ENCODE assay signal across 29 cellular contexts in genomic region chr4:5030927-5031326, GRCh38.
"Had no signal": no experiment of that assay in that cellular context is flagged by ENCODE, and none has a peak within 500 bp of the region (broad histone marks: within the 10 kb centered on the region; RNA-seq: fewer than 3 reads in every experiment).

No MANE protein-coding gene starts in this region.

- DNase-seq: stimulated activated CD4-positive, alpha-beta T cell treated with anti-CD3 and anti-CD28 coated beads, Interleukin-2, amount 100 ng/mL, for 48 hours; stimulated activated CD4-positive, alpha-beta T cell treated with anti-CD3 and anti-CD28 coated beads, Interleukin-4, amount 100 ng/mL, for 1 hour; stimulated activated CD4-positive, alpha-beta T cell treated with anti-CD3 and anti-CD28 coated beads, Interleukin-4, amount 100 ng/mL, for 24 hours; stimulated activated CD4-positive, alpha-beta T cell treated with anti-CD3 and anti-CD28 coated beads, Interleukin-4, amount 100 ng/mL, for 4 hours; stimulated activated CD8-positive, alpha-beta memory T cell treated with anti-CD3 and anti-CD28 coated beads, Interleukin-4, amount 100 ng/mL, for 48 hours; stimulated activated naive B cell treated with anti-CD40 and anti-IgM and Interleukin-4, amounts not matched to agents 10 μg/mL and 1 μg/mL and 100 μg/mL, for 72 hours; stimulated activated naive CD4-positive, alpha-beta T cell; stimulated activated naive CD4-positive, alpha-beta T cell treated with Interleukin-2 at 50 U/mL for 16 hours; stimulated activated naive CD8-positive, alpha-beta T cell treated with anti-CD3 and anti-CD28 coated beads, Interleukin-15, amount 100 ng/mL, for 72 hours; stimulated activated naive CD8-positive, alpha-beta T cell treated with anti-CD3 and anti-CD28 coated beads, Interleukin-15, Interleukin-2, amounts not matched to agents 100 U/mL and 50 U/mL, for 24 hours; substantia nigra; testis; thyroid gland; transverse colon; trophoblast cell; upper lobe of left lung; upper lobe of right lung; uterus had no signal

- H3K36me3 ChIP-seq: stomach, suprapubic skin, thoracic aorta, thyroid gland, tibial artery, tibial nerve, transverse colon, upper lobe of left lung, upper lobe of right lung, uterus, vagina had no signal

- H3K27ac Mint-ChIP-seq: stimulated activated effector memory CD8-positive, alpha-beta T cell treated with anti-CD3 and anti-CD28 coated beads, Interleukin-12 subunit alpha, Interleukin-12 subunit beta, amount 100 ng/mL, for 72 hours; stimulated activated memory B cell treated with anti-CD40 and anti-IgM and Interleukin-4, amounts not matched to agents 10 μg/mL and 1 μg/mL and 100 μg/mL, for 72 hours; stimulated activated naive B cell treated with anti-CD40 and anti-IgM and Interleukin-4, amounts not matched to agents 10 μg/mL and 1 μg/mL and 100 μg/mL, for 72 hours; stimulated activated naive CD8-positive, alpha-beta T cell treated with anti-CD3 and anti-CD28 coated beads, Interleukin-15, amount 100 ng/mL, for 72 hours; stimulated activated naive CD8-positive, alpha-beta T cell treated with anti-CD3 and anti-CD28 coated beads, Interleukin-15, Interleukin-2, amounts not matched to agents 100 ng/mL and 50 ng/mL, for 24 hours; type B pancreatic cell had no signal

- H3K4me3 ChIP-seq: stomach, suprapubic skin, testis, thoracic aorta, thyroid gland, tibial artery, tibial nerve, transverse colon, upper lobe of left lung, upper lobe of right lung, uterus, vagina had no signal

- FAIRE-seq: urothelium cell line had no signal

- H3K4me1 ChIP-seq: testis, thyroid gland, uterus, vagina had no signal

- H3K9me3 ChIP-seq: stomach, suprapubic skin, testis, thoracic aorta, thyroid gland, tibial artery, tibial nerve, transverse colon, upper lobe of left lung, upper lobe of right lung, uterus, vagina had no signal

- H3K27ac ChIP-seq: stomach, suprapubic skin, testis, thoracic aorta, thyroid gland, tibial artery, tibial nerve, transverse colon, upper lobe of left lung, upper lobe of right lung, uterus, vagina had no signal

- H3K27me3 ChIP-seq: stomach, suprapubic skin, testis, thyroid gland, tibial artery, tibial nerve, transverse colon, upper lobe of left lung, upper lobe of right lung, uterus, vagina had no signal

- H3K36me3 Mint-ChIP-seq: stimulated activated effector memory CD8-positive, alpha-beta T cell treated with anti-CD3 and anti-CD28 coated beads, Interleukin-12 subunit alpha, Interleukin-12 subunit beta, amount 100 ng/mL, for 72 hours; stimulated activated memory B cell treated with anti-CD40 and anti-IgM and Interleukin-4, amounts not matched to agents 10 μg/mL and 1 μg/mL and 100 μg/mL, for 72 hours; stimulated activated naive B cell treated with anti-CD40 and anti-IgM and Interleukin-4, amounts not matched to agents 10 μg/mL and 1 μg/mL and 100 μg/mL, for 72 hours; type B pancreatic cell had no signal

- H3K4me1 Mint-ChIP-seq: stimulated activated effector memory CD8-positive, alpha-beta T cell treated with anti-CD3 and anti-CD28 coated beads, Interleukin-12 subunit alpha, Interleukin-12 subunit beta, amount 100 ng/mL, for 72 hours had no signal

- ATAC-seq: stimulated activated effector memory CD8-positive, alpha-beta T cell treated with anti-CD3 and anti-CD28 coated beads, Interleukin-12 subunit alpha, Interleukin-12 subunit beta, amount 100 ng/mL, for 72 hours; stimulated activated memory B cell treated with anti-CD40 and anti-IgM and Interleukin-4, amounts not matched to agents 10 μg/mL and 1 μg/mL and 100 μg/mL, for 72 hours; stimulated activated naive B cell treated with anti-CD40 and anti-IgM and Interleukin-4, amounts not matched to agents 10 μg/mL and 1 μg/mL and 100 μg/mL, for 72 hours; stimulated activated naive CD8-positive, alpha-beta T cell treated with anti-CD3 and anti-CD28 coated beads, Interleukin-15, amount 100 ng/mL, for 72 hours; stimulated activated naive CD8-positive, alpha-beta T cell treated with anti-CD3 and anti-CD28 coated beads, Interleukin-15, Interleukin-2, amounts not matched to agents 100 U/mL and 50 U/mL, for 24 hours; upper lobe of right lung had no signal

- H3K9me3 Mint-ChIP-seq: stimulated activated naive B cell treated with anti-CD40 and anti-IgM and Interleukin-4, amounts not matched to agents 10 μg/mL and 1 μg/mL and 100 μg/mL, for 72 hours; stimulated activated naive CD8-positive, alpha-beta T cell treated with anti-CD3 and anti-CD28 coated beads, Interleukin-15, amount 100 ng/mL, for 72 hours; stimulated activated naive CD8-positive, alpha-beta T cell treated with anti-CD3 and anti-CD28 coated beads, Interleukin-15, Interleukin-2, amounts not matched to agents 100 ng/mL and 50 ng/mL, for 24 hours had no signal

- H3K4me3 Mint-ChIP-seq: stimulated activated effector memory CD8-positive, alpha-beta T cell treated with anti-CD3 and anti-CD28 coated beads, Interleukin-12 subunit alpha, Interleukin-12 subunit beta, amount 100 ng/mL, for 72 hours; stimulated activated memory B cell treated with anti-CD40 and anti-IgM and Interleukin-4, amounts not matched to agents 10 μg/mL and 1 μg/mL and 100 μg/mL, for 72 hours; stimulated activated naive B cell treated with anti-CD40 and anti-IgM and Interleukin-4, amounts not matched to agents 10 μg/mL and 1 μg/mL and 100 μg/mL, for 72 hours; stimulated activated naive CD8-positive, alpha-beta T cell treated with anti-CD3 and anti-CD28 coated beads, Interleukin-15, amount 100 ng/mL, for 72 hours; stimulated activated naive CD8-positive, alpha-beta T cell treated with anti-CD3 and anti-CD28 coated beads, Interleukin-15, Interleukin-2, amounts not matched to agents 100 ng/mL and 50 ng/mL, for 24 hours; type B pancreatic cell had no signal

- H3K27me3 Mint-ChIP-seq: stimulated activated naive CD8-positive, alpha-beta T cell treated with anti-CD3 and anti-CD28 coated beads, Interleukin-15, Interleukin-2, amounts not matched to agents 100 ng/mL and 50 ng/mL, for 24 hours had no signal
